17 cellular contexts compared by ENCODE assay signal in genomic region chr6:88368071-88368787, GRCh38.
DNase-seq lines count a peak whose midpoint lies in the region; ATAC-seq and TF ChIP-seq lines count a peak whose summit lies in the region.
"Had no signal": no experiment of that assay in that cellular context is flagged by ENCODE, and none has a peak within 500 bp of the region (broad histone marks: within the 10 kb centered on the region; RNA-seq: fewer than 3 reads in every experiment).

No MANE protein-coding gene starts in this region.

- in situ Hi-C loops in astrocyte of the cerebellum (cut with HindIII; ENCODE audit: low sequenced_read_pairs), result no loop called here

- TF ChIP-seq CTCF in astrocyte of the cerebellum (IDR thresholded peaks at IDR 0.05; ENCODE audit: low read depth, low read length, missing control alignments) (no peak), foreskin fibroblast (IDR thresholded peaks at IDR 0.05; ENCODE audit: low read depth, low read length) (no peak), tibial nerve (IDR thresholded peaks at IDR 0.05) (no peak)

- 56 to 62% methylated on average over 2 of the region's 2 CpGs for WGBS in tibial nerve, 2 donors

- peak; percentile 45 to 82 for TF ChIP-seq EP300 in tibial nerve (IDR thresholded peaks at IDR 0.05)

- no peaks in the 10 kb centered on the region for H3K36me3 ChIP-seq in tibial nerve

- DNase-seq in NCI-H2171 treated with DMSO at 0.1 percent for 48 hours (lab: John Stamatoyannopoulos, UW), result peak; percentile 39
- DNase-seq in NCI-H2171 (lab: John Stamatoyannopoulos, UW), result no peak
- DNase-seq in astrocyte of the cerebellum (ENCODE audit: low read depth), result peak; percentile 80
- DNase-seq in foreskin fibroblast, result peak; percentile 59 to 80
- DNase-seq in tibial nerve (ENCODE audit: low spot score in 2 of 2), result no peak
- no peak for DNase-seq in superior temporal gyrus (ENCODE audit: extremely low spot score)
- no peak for DNase-seq in KG1 (lab: John Stamatoyannopoulos, UW)
- DNase-seq: activated CD8-positive, alpha-beta memory T cell treated with anti-CD3 and anti-CD28 coated beads, Interleukin-2, amount 10 ng/mL, durations not matched to agents 7 days and 5 days; CD4-positive, CD25-positive, alpha-beta regulatory T cell; effector memory CD8-positive, alpha-beta T cell; H9; MV-4-11; RPMI8226 had no signal

- no peaks in the 10 kb centered on the region for H3K4me1 ChIP-seq in tibial nerve

- ATAC-seq in HG03457 (IDR thresholded peaks at IDR 0.05; ENCODE audit: unreplicated experiment), result no peak
- ATAC-seq: activated CD8-positive, alpha-beta memory T cell treated with anti-CD3 and anti-CD28 coated beads, Interleukin-2, amount 10 ng/mL, durations not matched to agents 7 days and 5 days; effector memory CD8-positive, alpha-beta T cell; natural killer cell treated with Interleukin-12 subunit alpha and Interleukin-12 subunit beta and Interleukin-15 and Interleukin-18, amount 100 ng/mL, for 72 hours had no signal

- peak overlapping the region in 1 of 4 donors; percentile 41 for H3K27ac ChIP-seq in tibial nerve
- H3K27ac ChIP-seq: 22Rv1 had no signal

- H3K9me3 ChIP-seq in tibial nerve, result no peaks in the 10 kb centered on the region

- H3K4me3 ChIP-seq in astrocyte of the cerebellum (ENCODE audit: low read depth, low read length) (no peak overlapping the region), foreskin fibroblast (ENCODE audit: low read depth in 1 of 2, low read length in 2 of 2) (no peak overlapping the region), tibial nerve (no peak overlapping the region)
- H3K4me3 ChIP-seq: GM12878 had no signal

- no peak for TF ChIP-seq POLR2A in tibial nerve (IDR thresholded peaks at IDR 0.05)

- H3K27me3 ChIP-seq in tibial nerve, result no peaks in the 10 kb centered on the region

Comparison
In these comparisons a context has a peak if more than half of its experiments do, and no peak if none do; other contexts are left out.
1. DNase-seq: peak in NCI-H2171 treated with DMSO at 0.1 percent for 48 hours (single experiment), astrocyte of the cerebellum (single experiment) and foreskin fibroblast (2 of 2); none in NCI-H2171 (single experiment), tibial nerve (0 of 2), superior temporal gyrus (single experiment) and KG1 (single experiment).